ENCODE assay signal across 1 cellular context in genomic region chr5:132001647-132002561, GRCh38.
TF ChIP-seq lines count a peak whose summit lies in the region.

No MANE protein-coding gene starts in this region.

TF ChIP-seq in HepG2, 621 proteins besides CTCF, POLR2A, EP300 and RAD21 (continued from another document and continues in another):
- TF ChIP-seq SETDB1 (CRISPR knock-in tag; IDR thresholded peaks at IDR 0.05; ENCODE audit: borderline replicate concordance) (no peak), FLYWCH1 (CRISPR knock-in tag; IDR thresholded peaks at IDR 0.05) (no peak), LCORL (IDR thresholded peaks at IDR 0.05) (peak; percentile 89), LCORL (CRISPR knock-in tag; IDR thresholded peaks at IDR 0.05) (peak; percentile 100), MTA1 (CRISPR knock-in tag; IDR thresholded peaks at IDR 0.05; ENCODE audit: borderline replicate concordance) (peak; percentile 90), IKZF1 (IDR thresholded peaks at IDR 0.05) (no peak), ZSCAN25 (CRISPR knock-in tag; IDR thresholded peaks at IDR 0.05) (0 out of 2 replicates have a peak, but pooled peaks have one; percentile 47), ARID2 (CRISPR knock-in tag; IDR thresholded peaks at IDR 0.05; ENCODE audit: borderline replicate concordance) (0 out of 2 replicates have a peak, but pooled peaks have one; percentile 51), CBX2 (IDR thresholded peaks at IDR 0.05; ENCODE audit: low read depth, low read length) (no peak), CBX2 (CRISPR knock-in tag; IDR thresholded peaks at IDR 0.05; ENCODE audit: low read depth) (no peak), ZSCAN22 (CRISPR knock-in tag; IDR thresholded peaks at IDR 0.05) (no peak), ZNF768 (CRISPR knock-in tag; IDR thresholded peaks at IDR 0.05) (no peak), JDP2 (CRISPR knock-in tag; IDR thresholded peaks at IDR 0.05; ENCODE audit: borderline replicate concordance) (peak; percentile 9; the same call in 1 of the 2 replicates), ZBTB39 (CRISPR knock-in tag; IDR thresholded peaks at IDR 0.05) (0 out of 2 replicates have a peak, but pooled peaks have one; percentile 29), ADNP (CRISPR knock-in tag; IDR thresholded peaks at IDR 0.05) (peak; percentile 73), BCL6 (CRISPR knock-in tag; IDR thresholded peaks at IDR 0.05) (peak; percentile 97), ZMAT5 (CRISPR knock-in tag; IDR thresholded peaks at IDR 0.05; ENCODE audit: borderline replicate concordance, low read depth) (no peak), ZNF414 (CRISPR knock-in tag; IDR thresholded peaks at IDR 0.05) (no peak), ZNF773 (CRISPR knock-in tag; IDR thresholded peaks at IDR 0.05; ENCODE audit: borderline replicate concordance) (no peak), HOXA7 (CRISPR knock-in tag; IDR thresholded peaks at IDR 0.05) (no peak), ZNF503 (CRISPR knock-in tag; IDR thresholded peaks at IDR 0.05) (peak; percentile 96), ZBTB3 (CRISPR knock-in tag; IDR thresholded peaks at IDR 0.05; ENCODE audit: borderline replicate concordance, low read depth) (0 out of 2 replicates have a peak, but pooled peaks have one; percentile 70), FOXK2 (IDR thresholded peaks at IDR 0.05) (peak; percentile 43; the same call in 1 of the 2 replicates), BCLAF1 (IDR thresholded peaks at IDR 0.05) (no peak), AFF4 (CRISPR knock-in tag; IDR thresholded peaks at IDR 0.05) (no peak), ZFP36 (IDR thresholded peaks at IDR 0.05; ENCODE audit: borderline replicate concordance, low read depth, low read length, partially characterized antibody) (no peak), MIXL1 (CRISPR knock-in tag; IDR thresholded peaks at IDR 0.05) (peak; percentile 89), YEATS4 (CRISPR knock-in tag; IDR thresholded peaks at IDR 0.05; ENCODE audit: borderline replicate concordance) (peak; percentile 68; the same call in 1 of the 2 replicates), ZNF564 (CRISPR knock-in tag; IDR thresholded peaks at IDR 0.05) (no peak), SNAPC5 (CRISPR knock-in tag; IDR thresholded peaks at IDR 0.05; ENCODE audit: borderline replicate concordance) (peak; percentile 53; the same call in 1 of the 2 replicates), ZNF720 (CRISPR knock-in tag; IDR thresholded peaks at IDR 0.05) (no peak), RFXAP (CRISPR knock-in tag; IDR thresholded peaks at IDR 0.05; ENCODE audit: borderline replicate concordance) (peak; percentile 74; the same call in 1 of the 2 replicates), ZNF512 (CRISPR knock-in tag; IDR thresholded peaks at IDR 0.05) (peak; percentile 59; the same call in 1 of the 2 replicates), ZNF574 (CRISPR knock-in tag; IDR thresholded peaks at IDR 0.05) (peak; percentile 65), ZC3H13 (CRISPR knock-in tag; IDR thresholded peaks at IDR 0.05) (peak; percentile 54; the same call in 1 of the 2 replicates), ZNF749 (CRISPR knock-in tag; IDR thresholded peaks at IDR 0.05; ENCODE audit: borderline replicate concordance) (peak; percentile 82; the same call in 1 of the 2 replicates), NFRKB (IDR thresholded peaks at IDR 0.05) (no peak), NFE2L2 (IDR thresholded peaks at IDR 0.05; ENCODE audit: low read length) (no peak), ZNF674 (CRISPR knock-in tag; IDR thresholded peaks at IDR 0.05; ENCODE audit: low read depth) (no peak), SIX4 (CRISPR knock-in tag; IDR thresholded peaks at IDR 0.05) (peak; percentile 97), ZMYM3 (CRISPR knock-in tag; IDR thresholded peaks at IDR 0.05) (peak; percentile 68), RBAK (CRISPR knock-in tag; IDR thresholded peaks at IDR 0.05) (no peak), PRDM15 (CRISPR knock-in tag; IDR thresholded peaks at IDR 0.05) (no peak; the same call in 1 of the 2 replicates)
